In genomic region chr2:235098273-235098672, GRCh38 we compare ENCODE assay signal across 13 cellular contexts.
A peak's percentile ranks its signal among the peaks of the same experiment; 100 is the strongest.
DNase-seq lines count a peak whose midpoint lies in the region; ATAC-seq lines count a peak whose summit lies in the region.
"Had no signal": no experiment of that assay in that cellular context is flagged by ENCODE, and none has a peak within 500 bp of the region (broad histone marks: within the 10 kb centered on the region; RNA-seq: fewer than 3 reads in every experiment).

No MANE protein-coding gene starts in this region.

- no peak for ATAC-seq in sciatic nerve
- ATAC-seq: activated T-cell treated with anti-CD3 and anti-CD28 coated beads, Interleukin-2, amount 50 U/mL, for 4 hours; CD8-positive, alpha-beta T cell had no signal

- intact Hi-C loops in sciatic nerve (cut with DNase I) = no loop called here

- DNase-seq in NCI-H1694 treated with DMSO at 0.1 percent for 48 hours (lab: John Stamatoyannopoulos, UW) = peak; percentile 12
- DNase-seq in NCI-H1694 (lab: John Stamatoyannopoulos, UW) = no peak
- peak; percentile 43 for DNase-seq in M059J (ENCODE audit: low read depth)
- peak; percentile 76 for DNase-seq in NCI-H748 (lab: John Stamatoyannopoulos, UW; ENCODE audit: unreplicated experiment)
- DNase-seq in kidney glomerular epithelial cell (lab: John Stamatoyannopoulos, UW) = peak; percentile 19
- DNase-seq in sciatic nerve (ENCODE audit: low spot score) = no peak
- DNase-seq in GF-D8 (lab: John Stamatoyannopoulos, UW) = no peak
- DNase-seq in nucleus accumbens (lab: John Stamatoyannopoulos, UW) = no peak
- DNase-seq: activated CD4-positive, alpha-beta T cell treated with anti-CD3 and anti-CD28 coated beads, Interleukin-2, amount 10 ng/mL, durations not matched to agents 7 days and 5 days; activated T-cell treated with anti-CD3 and anti-CD28 coated beads, Interleukin-2, amount 50 U/mL, for 4 hours; CD8-positive, alpha-beta T cell; cerebellar nuclear complex; stimulated activated CD4-positive, alpha-beta T cell treated with anti-CD3 and anti-CD28 coated beads, Interleukin-4, amount 100 ng/mL, for 4 hours had no signal

Comparison
In these comparisons a context has a peak if more than half of its experiments do, and no peak if none do; other contexts are left out.
1. DNase-seq: peak in NCI-H1694 treated with DMSO at 0.1 percent for 48 hours (single experiment), M059J (single experiment), NCI-H748 (single experiment) and kidney glomerular epithelial cell (single experiment); none in NCI-H1694 (single experiment), sciatic nerve (single experiment), GF-D8 (single experiment) and nucleus accumbens (0 of 56).